Comparison of ENCODE assay signal across 1 cellular context in genomic region chr3:39106281-39107055, GRCh38.
TF ChIP-seq lines count a peak whose summit lies in the region.

No MANE protein-coding gene starts in this region.

TF ChIP-seq in K562, 482 proteins besides CTCF, POLR2A, EP300 and RAD21 (continued from another document and continues in another):
- TF ChIP-seq BRF2 (IDR thresholded peaks at IDR 0.05; ENCODE audit: borderline replicate concordance, insufficient read depth, insufficient read length): no peak
- TF ChIP-seq SUPT5H (IDR thresholded peaks at IDR 0.05): no peak
- no peak for TF ChIP-seq KDM2B (CRISPR knock-in tag; IDR thresholded peaks at IDR 0.05)
- no peak for TF ChIP-seq ZNF174 (CRISPR knock-in tag; IDR thresholded peaks at IDR 0.05)
- no peak for TF ChIP-seq DACH1 (IDR thresholded peaks at IDR 0.05; ENCODE audit: partially characterized antibody)
- TF ChIP-seq ZNF146 (CRISPR knock-in tag; IDR thresholded peaks at IDR 0.05; ENCODE audit: unreplicated experiment): no peak
- no peak for TF ChIP-seq WHSC1 (IDR thresholded peaks at IDR 0.05; ENCODE audit: low read length)
- no peak for TF ChIP-seq NONO (IDR thresholded peaks at IDR 0.05; ENCODE audit: low read depth in 2 of 2, low read length in 1 of 2)
- TF ChIP-seq MNT (conservative IDR thresholded peaks at IDR 0.05): no peak
- TF ChIP-seq E4F1 (CRISPR knock-in tag; IDR thresholded peaks at IDR 0.05; ENCODE audit: borderline replicate concordance): no peak
- no peak for TF ChIP-seq GTF2F1 (IDR thresholded peaks at IDR 0.05; ENCODE audit: low read depth, low read length)
- TF ChIP-seq KLF6 (CRISPR knock-in tag; IDR thresholded peaks at IDR 0.05; ENCODE audit: borderline replicate concordance): no peak
- TF ChIP-seq THAP7 (CRISPR knock-in tag; IDR thresholded peaks at IDR 0.05): no peak
- TF ChIP-seq SREBF2 (CRISPR knock-in tag; IDR thresholded peaks at IDR 0.05): 0 out of 2 replicates have a peak, but pooled peaks have one; percentile 14
- TF ChIP-seq ARID4B (CRISPR knock-in tag; IDR thresholded peaks at IDR 0.05): no peak; the same call in 1 of the 2 replicates
- TF ChIP-seq ZNF699 (CRISPR knock-in tag; IDR thresholded peaks at IDR 0.05; ENCODE audit: insufficient replicate concordance): no peak
- TF ChIP-seq CHD1 (IDR thresholded peaks at IDR 0.05; ENCODE audit: low read length): peak; percentile 26
- no peak for TF ChIP-seq PURB (CRISPR knock-in tag; IDR thresholded peaks at IDR 0.05; ENCODE audit: low read depth)
- no peak for TF ChIP-seq ZNF431 (CRISPR knock-in tag; IDR thresholded peaks at IDR 0.05)
- no peak for TF ChIP-seq TSHZ1 (CRISPR knock-in tag; IDR thresholded peaks at IDR 0.05)
- TF ChIP-seq HDAC3 (IDR thresholded peaks at IDR 0.05; ENCODE audit: borderline replicate concordance, partially characterized antibody): no peak
- TF ChIP-seq PRMT5 (CRISPR knock-in tag; IDR thresholded peaks at IDR 0.05): no peak
- TF ChIP-seq GABPB1 (CRISPR knock-in tag; IDR thresholded peaks at IDR 0.05): no peak
- TF ChIP-seq DIDO1 (tag; IDR thresholded peaks at IDR 0.05; ENCODE audit: low read depth): no peak
- TF ChIP-seq CSDE1 (IDR thresholded peaks at IDR 0.05): no peak
- TF ChIP-seq POLR3A (IDR thresholded peaks at IDR 0.05; ENCODE audit: borderline replicate concordance, extremely low read depth, insufficient read depth, insufficient read length): no peak
- no peak for TF ChIP-seq RBM39 (optimal IDR thresholded peaks at IDR 0.05; ENCODE audit: low read depth, low read length)
- no peak for TF ChIP-seq HDAC6 (IDR thresholded peaks at IDR 0.05; ENCODE audit: low read depth, low read length)
- no peak for TF ChIP-seq PHF20 (IDR thresholded peaks at IDR 0.05; ENCODE audit: partially characterized antibody)
- no peak for TF ChIP-seq GTF2B (IDR thresholded peaks at IDR 0.05; ENCODE audit: extremely low read depth, insufficient read length)
- TF ChIP-seq TCF7L2 (IDR thresholded peaks at IDR 0.05; ENCODE audit: low read depth, low read length): no peak
- no peak for TF ChIP-seq CHCHD3 (CRISPR knock-in tag; IDR thresholded peaks at IDR 0.05)
- no peak for TF ChIP-seq STAG1 (CRISPR knock-in tag; IDR thresholded peaks at IDR 0.05; ENCODE audit: borderline replicate concordance)
- TF ChIP-seq ZNF184 (CRISPR knock-in tag; IDR thresholded peaks at IDR 0.05): no peak
- TF ChIP-seq DDX20 (tag; IDR thresholded peaks at IDR 0.05; ENCODE audit: low read depth): no peak
- TF ChIP-seq PYGO2 (tag; IDR thresholded peaks at IDR 0.05): no peak
- 0 out of 2 replicates have a peak, but pooled peaks have one; percentile 24 for TF ChIP-seq ZBTB2 (IDR thresholded peaks at IDR 0.05)
- no peak for TF ChIP-seq ZNF239 (CRISPR knock-in tag; IDR thresholded peaks at IDR 0.05)
- no peak for TF ChIP-seq MAZ (CRISPR knock-in tag; conservative IDR thresholded peaks at IDR 0.05 in 1 of 2, IDR thresholded peaks at IDR 0.05 in 1 of 2)
- 0 out of 2 replicates have a peak, but pooled peaks have one; percentile 10 for TF ChIP-seq PKNOX1 (IDR thresholded peaks at IDR 0.05)
- TF ChIP-seq SIRT6 (IDR thresholded peaks at IDR 0.05; ENCODE audit: low read depth, low read length): no peak
